ENCODE assay signal across 9 cellular contexts in genomic region chr9:98806394-98807069, GRCh38. TPM values are rescaled to one million over a fixed set of nuclear protein-coding genes. Genes with fewer than 3 reads are reported as not detected.
DNase-seq lines count a peak whose midpoint lies in the region; ATAC-seq, FAIRE-seq and TF ChIP-seq lines count a peak whose summit lies in the region.
"Had no signal": no experiment of that assay in that cellular context is flagged by ENCODE, and none has a peak within 500 bp of the region (broad histone marks: within the 10 kb centered on the region; RNA-seq: fewer than 3 reads in every experiment).

No MANE protein-coding gene starts in this region.

- peak overlapping the region in 1 of 4 donors; percentile 9 for H3K27ac ChIP-seq in pancreas
- H3K27ac ChIP-seq: SJSA1 had no signal

- TSS peak; percentile 10 for BruUV-seq in Calu3 (replicated peaks; lab: Mats Ljungman, UMichigan)

- peak; percentile 39 for FAIRE-seq in pancreas (lab: Jason Lieb, UNC)

- no peak overlapping the region for H3K27ac Mint-ChIP-seq in Calu3 (ENCODE audit: unreplicated experiment)

- peaks cover 14 to 26% (median 16%) of the 10 kb centered on the region in 3 donors for H3K4me1 ChIP-seq in pancreas

- H3K27me3 ChIP-seq in pancreas, result no peaks in the 10 kb centered on the region

- TF ChIP-seq CTCF in Calu3 (IDR thresholded peaks at IDR 0.05; ENCODE audit: unreplicated experiment) (no peak), pancreas (IDR thresholded peaks at IDR 0.05) (no peak)

- intact Hi-C loops in Calu3 (cut with micrococcal nuclease; ENCODE audit: unreplicated experiment), result loop anchor here (1.0 to 5.0 kb wide), 4 partner anchors 42 to 334 kb away; no protein-coding TSS in a partner anchor
- intact Hi-C loops in pancreas (cut with DNase I), result no loop called here

- WGBS in pancreas, 2 donors, result 68 to 70% methylated on average over 9 of the region's 9 CpGs

- no peaks in the 10 kb centered on the region for H3K9me3 Mint-ChIP-seq in Calu3 (ENCODE audit: low read depth, unreplicated experiment)

- no peaks in the 10 kb centered on the region for H3K36me3 ChIP-seq in pancreas
- H3K36me3 ChIP-seq: SJSA1 had no signal

- CTCF ChIA-PET in Calu3 (lab: Charles Lee), result interaction anchor here (0.9 to 1.3 kb wide), 6 partner anchors 26 to 334 kb away, joined by 3 to 6 read pairs (median 4); no protein-coding TSS in a partner anchor

- peaks cover 38% of the 10 kb centered on the region for H3K4me1 Mint-ChIP-seq in Calu3 (ENCODE audit: low read depth, unreplicated experiment)

- H3K36me3 Mint-ChIP-seq in Calu3 (ENCODE audit: insufficient read depth, unreplicated experiment), result peaks cover 29% of the 10 kb centered on the region

- no peaks in the 10 kb centered on the region for H3K9me3 ChIP-seq in pancreas
- H3K9me3 ChIP-seq: SJSA1 had no signal

- ATAC-seq in pancreas, result no peak
- ATAC-seq in GM18870 (IDR thresholded peaks at IDR 0.05; ENCODE audit: unreplicated experiment), result no peak
- no peak for ATAC-seq in HG02973 (IDR thresholded peaks at IDR 0.05; ENCODE audit: unreplicated experiment)

- no peak overlapping the region for H3K4me3 ChIP-seq in pancreas

- DNase-seq in Calu3, result no peak
- DNase-seq in NAMALWA (ENCODE audit: low spot score), result peak; percentile 41
- peak; percentile 15 for DNase-seq in dermis blood vessel endothelial cell
- DNase-seq in pancreas, result no peak
- no peak for DNase-seq in HuH-7.5 (ENCODE audit: low spot score)
- DNase-seq: erythroblast had no signal

- no peaks in the 10 kb centered on the region for H3K27me3 Mint-ChIP-seq in Calu3 (ENCODE audit: unreplicated experiment)

- peak overlapping the region; percentile 84 for H3K4me3 Mint-ChIP-seq in Calu3 (ENCODE audit: low read depth, unreplicated experiment)

RNA-seq across cellular contexts. Expression of gene GALNT12, which starts 0.9 kb away (rescaled TPM):
- total RNA-seq in Calu3 (2022) (49.2 and 51.2 TPM in 2 replicates), dermis blood vessel endothelial cell (0.14 and 0.34 TPM in 2 replicates), pancreas (10 to 100 TPM in 3 of 6 donors, 1 to 10 TPM in 3; 8.7 to 12.2 (median 10.1) TPM)
- 1 to 10 TPM; 4.2 to 7.3 TPM for polyA plus RNA-seq in pancreas

RNA-seq across cellular contexts. Expression of gene ANKS6, which starts 10.2 kb away (rescaled TPM):
- total RNA-seq in Calu3 (2022) (31.5 and 32.2 TPM in 2 replicates), dermis blood vessel endothelial cell (8.0 and 12.6 TPM in 2 replicates), pancreas (10 to 100 TPM; 10.6 to 17.6 (median 11.9) TPM)
- 10 to 100 TPM; 17.4 to 20.6 TPM for polyA plus RNA-seq in pancreas

Comparison
In these comparisons a context has a peak if more than half of its experiments do, and no peak if none do; other contexts are left out.
1. DNase-seq: peak in NAMALWA (single experiment) and dermis blood vessel endothelial cell (single experiment); none in Calu3 (single experiment), pancreas (0 of 6) and HuH-7.5 (single experiment).